Comparison of ENCODE assay signal across 30 cellular contexts in genomic region chr14:50477760-50478159, GRCh38.
"Had no signal": no experiment of that assay in that cellular context is flagged by ENCODE, and none has a peak within 500 bp of the region (broad histone marks: within the 10 kb centered on the region; RNA-seq: fewer than 3 reads in every experiment).

No MANE protein-coding gene starts in this region.

- H3K4me3 ChIP-seq: esophagus muscularis mucosa, gastrocnemius medialis, heart left ventricle had no signal

- H3K27ac Mint-ChIP-seq: activated CD4-positive, alpha-beta memory T cell treated with anti-CD3 and anti-CD28 coated beads for 36 hours; activated CD4-positive, alpha-beta T cell treated with anti-CD3 and anti-CD28 coated beads for 36 hours; activated CD4-positive, alpha-beta T cell treated with anti-CD3 and anti-CD28 coated beads, Interleukin-2, amount 10 ng/mL, durations not matched to agents 24 days and 14 days; activated naive CD4-positive, alpha-beta T cell treated with anti-CD3 and anti-CD28 coated beads, Interleukin-2, amount 10 ng/mL, durations not matched to agents 7 days and 5 days; activated naive CD8-positive, alpha-beta T cell treated with anti-CD3 and anti-CD28 coated beads, Interleukin-2, amount 10 ng/mL, durations not matched to agents 7 days and 5 days; activated T-cell treated with anti-CD3 and anti-CD28 coated beads, Interleukin-2, amount 50 U/mL, for 24 hours; activated T-cell treated with anti-CD3 and anti-CD28 coated beads, Interleukin-2, amount 50 U/mL, for 72 hours had no signal

- H3K9me3 ChIP-seq: esophagus muscularis mucosa, gastrocnemius medialis had no signal

- FAIRE-seq: astrocyte, bronchial epithelial cell had no signal

- H3K9me3 Mint-ChIP-seq: central memory CD8-positive, alpha-beta T cell; effector memory CD8-positive, alpha-beta T cell had no signal

- H3K4me1 Mint-ChIP-seq: activated CD4-positive, alpha-beta T cell treated with anti-CD3 and anti-CD28 coated beads for 36 hours; activated CD4-positive, alpha-beta T cell treated with anti-CD3 and anti-CD28 coated beads, Interleukin-2, amount 10 ng/mL, durations not matched to agents 24 days and 14 days; activated naive CD4-positive, alpha-beta T cell treated with anti-CD3 and anti-CD28 coated beads, Interleukin-2, amount 10 ng/mL, durations not matched to agents 7 days and 5 days; activated naive CD8-positive, alpha-beta T cell treated with anti-CD3 and anti-CD28 coated beads, Interleukin-2, amount 10 ng/mL, durations not matched to agents 7 days and 5 days; central memory CD8-positive, alpha-beta T cell had no signal

- H3K27me3 Mint-ChIP-seq: activated CD4-positive, alpha-beta memory T cell treated with anti-CD3 and anti-CD28 coated beads for 36 hours; activated CD4-positive, alpha-beta T cell treated with anti-CD3 and anti-CD28 coated beads for 36 hours; activated CD4-positive, alpha-beta T cell treated with anti-CD3 and anti-CD28 coated beads, Interleukin-2, amount 10 ng/mL, durations not matched to agents 24 days and 14 days; activated naive CD4-positive, alpha-beta T cell treated with anti-CD3 and anti-CD28 coated beads, Interleukin-2, amount 10 ng/mL, durations not matched to agents 7 days and 5 days; activated naive CD8-positive, alpha-beta T cell treated with anti-CD3 and anti-CD28 coated beads, Interleukin-2, amount 10 ng/mL, durations not matched to agents 7 days and 5 days; activated T-cell treated with anti-CD3 and anti-CD28 coated beads, Interleukin-2, amount 50 U/mL, for 24 hours; central memory CD8-positive, alpha-beta T cell; effector memory CD8-positive, alpha-beta T cell had no signal

- ATAC-seq: activated CD4-positive, alpha-beta T cell treated with anti-CD3 and anti-CD28 coated beads for 36 hours; activated naive CD4-positive, alpha-beta T cell treated with anti-CD3 and anti-CD28 coated beads, Interleukin-2, amount 50 U/mL, for 72 hours; activated T-cell treated with anti-CD3 and anti-CD28 coated beads, Interleukin-2, amount 50 U/mL, for 72 hours; effector memory CD8-positive, alpha-beta T cell; foreskin keratinocyte; gastrocnemius medialis; heart left ventricle had no signal

- H3K27me3 ChIP-seq: brain microvascular endothelial cell, esophagus muscularis mucosa, foreskin keratinocyte, gastrocnemius medialis, heart left ventricle had no signal

- H3K4me1 ChIP-seq: esophagus muscularis mucosa, foreskin keratinocyte, gastrocnemius medialis, heart left ventricle had no signal

- H3K27ac ChIP-seq: brain microvascular endothelial cell, esophagus muscularis mucosa, foreskin keratinocyte, gastrocnemius medialis, heart left ventricle had no signal

- DNase-seq: activated CD4-positive, alpha-beta memory T cell treated with anti-CD3 and anti-CD28 coated beads for 36 hours; activated CD4-positive, alpha-beta T cell treated with anti-CD3 and anti-CD28 coated beads for 36 hours; activated CD4-positive, alpha-beta T cell treated with anti-CD3 and anti-CD28 coated beads, Interleukin-2, amount 10 ng/mL, durations not matched to agents 24 days and 14 days; activated CD4-positive, CD25-positive, alpha-beta regulatory T cell; activated CD4-positive, CD25-positive, alpha-beta regulatory T cell treated with anti-CD3 and anti-CD28 coated beads, Interleukin-2, amount 50 U/mL, for 72 hours; activated CD8-positive, alpha-beta memory T cell treated with anti-CD3 and anti-CD28 coated beads, Interleukin-2, amount 50 U/mL, for 48 hours; activated gamma-delta T cell; activated naive CD4-positive, alpha-beta T cell; activated naive CD4-positive, alpha-beta T cell treated with anti-CD3 and anti-CD28 coated beads, Interleukin-2, amount 10 ng/mL, durations not matched to agents 7 days and 5 days; activated naive CD8-positive, alpha-beta T cell treated with anti-CD3 and anti-CD28 coated beads, Interleukin-2, amount 10 ng/mL, durations not matched to agents 7 days and 5 days; activated T-cell treated with anti-CD3 and anti-CD28 coated beads for 4 hours; activated T-cell treated with anti-CD3 and anti-CD28 coated beads, Interleukin-2, amount 50 U/mL, for 24 hours; activated T-cell treated with anti-CD3 and anti-CD28 coated beads, Interleukin-2, amount 50 U/mL, for 72 hours; amniotic stem cell; anterior cingulate cortex; brain microvascular endothelial cell; cortex of kidney; dermis blood vessel endothelial cell; effector CD4-positive, alpha-beta T cell; effector memory CD8-positive, alpha-beta T cell; foreskin keratinocyte; gastrocnemius medialis; glutamatergic neuron; heart left ventricle; T-helper 2 cell had no signal

- H3K4me3 Mint-ChIP-seq: activated CD4-positive, alpha-beta memory T cell treated with anti-CD3 and anti-CD28 coated beads for 36 hours; activated CD4-positive, alpha-beta T cell treated with anti-CD3 and anti-CD28 coated beads for 36 hours; activated CD4-positive, alpha-beta T cell treated with anti-CD3 and anti-CD28 coated beads, Interleukin-2, amount 10 ng/mL, durations not matched to agents 24 days and 14 days; activated naive CD4-positive, alpha-beta T cell treated with anti-CD3 and anti-CD28 coated beads, Interleukin-2, amount 10 ng/mL, durations not matched to agents 7 days and 5 days; activated naive CD8-positive, alpha-beta T cell treated with anti-CD3 and anti-CD28 coated beads, Interleukin-2, amount 10 ng/mL, durations not matched to agents 7 days and 5 days; activated T-cell treated with anti-CD3 and anti-CD28 coated beads, Interleukin-2, amount 50 U/mL, for 24 hours; activated T-cell treated with anti-CD3 and anti-CD28 coated beads, Interleukin-2, amount 50 U/mL, for 72 hours; central memory CD8-positive, alpha-beta T cell; effector memory CD8-positive, alpha-beta T cell had no signal
